In the genomic region with DNA sequence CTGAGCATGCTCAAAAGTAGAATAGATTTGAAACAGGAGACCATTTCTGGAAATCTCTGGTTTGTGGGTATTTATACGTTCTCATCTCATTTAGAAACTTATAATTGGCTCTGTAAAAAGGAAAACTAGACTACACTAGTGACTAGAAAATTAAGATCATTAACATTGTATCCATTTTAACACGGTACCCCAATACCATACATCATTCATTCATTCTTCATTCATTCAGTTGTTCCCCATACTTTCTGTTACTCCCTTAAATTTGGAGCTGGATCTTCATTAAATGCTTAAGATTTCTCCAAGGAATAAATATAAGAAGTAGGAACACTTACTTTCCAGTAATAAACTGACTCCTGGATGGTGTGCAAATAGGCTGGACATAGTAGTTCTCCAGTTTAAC, we compare ENCODE assay signal across 10 cellular contexts. TPM values are rescaled to one million over a fixed set of nuclear protein-coding genes. Genes with fewer than 3 reads are reported as not detected.
DNase-seq lines count a peak whose midpoint lies in the region; ATAC-seq and TF ChIP-seq lines count a peak whose summit lies in the region.
"Had no signal": no experiment of that assay in that cellular context is flagged by ENCODE, and none has a peak within 500 bp of the region (broad histone marks: within the 10 kb centered on the region; RNA-seq: fewer than 3 reads in every experiment).

No MANE protein-coding gene starts in this region.

- intact Hi-C loops in left lung (cut with DNase I), result no loop called here

- peaks cover 6% of the 10 kb centered on the region for H3K36me3 Mint-ChIP-seq in stimulated activated memory B cell treated with anti-CD40 and anti-IgM and Interleukin-4, amounts not matched to agents 10 μg/mL and 1 μg/mL and 100 μg/mL, for 72 hours

- peaks cover 70% of the 10 kb centered on the region for H3K27me3 Mint-ChIP-seq in stimulated activated memory B cell treated with anti-CD40 and anti-IgM and Interleukin-4, amounts not matched to agents 10 μg/mL and 1 μg/mL and 100 μg/mL, for 72 hours

- H3K4me3 ChIP-seq in MG63 (peak overlapping the region; percentile 65), coronary artery (peak overlapping the region; percentile 80), left lung (peak overlapping the region; percentile 48 to 54), thoracic aorta (peak overlapping the region; percentile 92)

- H3K4me1 ChIP-seq in left lung (peaks cover 4 to 15% of the 10 kb centered on the region in 2 donors), thoracic aorta (ENCODE audit: control insufficient read depth in 1 of 2, low read depth in 2 of 2) (peaks cover 0 to 18% of the 10 kb centered on the region in 2 donors)

- no peak overlapping the region for H3K4me3 Mint-ChIP-seq in stimulated activated memory B cell treated with anti-CD40 and anti-IgM and Interleukin-4, amounts not matched to agents 10 μg/mL and 1 μg/mL and 100 μg/mL, for 72 hours
- H3K4me3 Mint-ChIP-seq: central memory CD8-positive, alpha-beta T cell had no signal

- TF ChIP-seq CTCF in coronary artery (IDR thresholded peaks at IDR 0.05) (no peak), left lung (IDR thresholded peaks at IDR 0.05) (no peak), thoracic aorta (IDR thresholded peaks at IDR 0.05) (no peak)

- DNase-seq in MG63 (no peak), coronary artery (ENCODE audit: low spot score) (no peak), left lung (no peak), thoracic aorta (ENCODE audit: low spot score) (no peak)
- no peak for DNase-seq in activated CD4-positive, CD25-positive, alpha-beta regulatory T cell (lab: John Stamatoyannopoulos, UW)
- DNase-seq in activated T-cell treated with anti-CD3 and anti-CD28 coated beads, Interleukin-2, amount 50 U/mL, for 48 hours, result no peak
- DNase-seq: NCI-H2227 treated with DMSO at 0.1 percent for 48 hours, T-helper 1 cell had no signal

- H3K9me3 Mint-ChIP-seq in stimulated activated memory B cell treated with anti-CD40 and anti-IgM and Interleukin-4, amounts not matched to agents 10 μg/mL and 1 μg/mL and 100 μg/mL, for 72 hours, result peaks cover 10% of the 10 kb centered on the region
- H3K9me3 Mint-ChIP-seq: central memory CD8-positive, alpha-beta T cell had no signal

- peaks cover 16% of the 10 kb centered on the region for H3K4me1 Mint-ChIP-seq in stimulated activated memory B cell treated with anti-CD40 and anti-IgM and Interleukin-4, amounts not matched to agents 10 μg/mL and 1 μg/mL and 100 μg/mL, for 72 hours

- no peak for ATAC-seq in left lung
- no peak for ATAC-seq in thoracic aorta (ENCODE audit: insufficient number of reproducible peaks, low FRiP score, low read depth)
- ATAC-seq in stimulated activated memory B cell treated with anti-CD40 and anti-IgM and Interleukin-4, amounts not matched to agents 10 μg/mL and 1 μg/mL and 100 μg/mL, for 72 hours, result no peak

- H3K27me3 ChIP-seq in MG63, result no peaks in the 10 kb centered on the region
- H3K27me3 ChIP-seq in left lung, result peaks cover 0 to 29% of the 10 kb centered on the region in 2 donors
- H3K27me3 ChIP-seq in thoracic aorta (replicated peaks; ENCODE audit: insufficient read depth), result no peaks in the 10 kb centered on the region

- H3K27ac Mint-ChIP-seq in stimulated activated memory B cell treated with anti-CD40 and anti-IgM and Interleukin-4, amounts not matched to agents 10 μg/mL and 1 μg/mL and 100 μg/mL, for 72 hours, result no peak overlapping the region

- no peaks in the 10 kb centered on the region for H3K9me3 ChIP-seq in MG63
- H3K9me3 ChIP-seq in left lung, result no peaks in the 10 kb centered on the region
- no peaks in the 10 kb centered on the region for H3K9me3 ChIP-seq in thoracic aorta

- H3K36me3 ChIP-seq in MG63 (peaks cover 57% of the 10 kb centered on the region), left lung (no peaks in the 10 kb centered on the region), thoracic aorta (no peaks in the 10 kb centered on the region)

- peak overlapping the region; percentile 90 to 95 for H3K27ac ChIP-seq in coronary artery
- peak overlapping the region in 1 of 2 donors; percentile 94 for H3K27ac ChIP-seq in left lung
- H3K27ac ChIP-seq in thoracic aorta, result peak overlapping the region; percentile 88 to 93

RNA-seq across cellular contexts. Expression of gene ARSJ, which starts 1.3 kb away (rescaled TPM):
- total RNA-seq in MG63 (2014; rRNA removed; shearing (Covaris generic); ENCODE audit: low replicate concordance), result 41.8 and 60.1 TPM in 2 replicates
- total RNA-seq in left lung (10 to 100 TPM; 23.5 to 23.6 TPM), thoracic aorta (10 to 100 TPM; 15.0 to 25.0 TPM)
